ENCODE assay signal across 1 cellular context in genomic region chr1:2095394-2095793, GRCh38.
TF ChIP-seq lines count a peak whose summit lies in the region.

No MANE protein-coding gene starts in this region.

TF ChIP-seq in K562, 482 proteins besides CTCF, POLR2A, EP300 and RAD21 (continued from another document):
- TF ChIP-seq, protein P1, sequence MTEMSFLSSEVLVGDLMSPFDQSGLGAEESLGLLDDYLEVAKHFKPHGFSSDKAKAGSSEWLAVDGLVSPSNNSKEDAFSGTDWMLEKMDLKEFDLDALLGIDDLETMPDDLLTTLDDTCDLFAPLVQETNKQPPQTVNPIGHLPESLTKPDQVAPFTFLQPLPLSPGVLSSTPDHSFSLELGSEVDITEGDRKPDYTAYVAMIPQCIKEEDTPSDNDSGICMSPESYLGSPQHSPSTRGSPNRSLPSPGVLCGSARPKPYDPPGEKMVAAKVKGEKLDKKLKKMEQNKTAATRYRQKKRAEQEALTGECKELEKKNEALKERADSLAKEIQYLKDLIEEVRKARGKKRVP (CRISPR knock-in tag; IDR thresholded peaks at IDR 0.05): no peak
